In genomic region chr4:7767526-7767925, GRCh38 we compare ENCODE assay signal across 15 cellular contexts.
DNase-seq lines count a peak whose midpoint lies in the region; ATAC-seq and TF ChIP-seq lines count a peak whose summit lies in the region.
"Had no signal": no experiment of that assay in that cellular context is flagged by ENCODE, and none has a peak within 500 bp of the region (broad histone marks: within the 10 kb centered on the region; RNA-seq: fewer than 3 reads in every experiment).

No MANE protein-coding gene starts in this region.

- H3K27ac Mint-ChIP-seq in chondrocyte (ENCODE audit: unreplicated experiment) = no peak overlapping the region
- H3K27ac Mint-ChIP-seq in natural killer cell = no peak overlapping the region
- H3K27ac Mint-ChIP-seq: CD4-positive, CD25-positive, alpha-beta regulatory T cell had no signal

- H3K9ac ChIP-seq in BLaER1 treated with 17β-estradiol and CSF1 and Interleukin-3, amounts not matched to agents 10 nM and 100 nM = no peak overlapping the region
- H3K9ac ChIP-seq: GM23248 had no signal

- TF ChIP-seq CTCF in AG04450 (IDR thresholded peaks at IDR 0.05; ENCODE audit: low read depth, low read length) (no peak), chondrocyte (IDR thresholded peaks at IDR 0.05) (no peak), natural killer cell (IDR thresholded peaks at IDR 0.05) (no peak)

- POLR2A ChIA-PET in AG04450 (lab: Yijun Ruan, JAX) = no interaction called here

- no peaks in the 10 kb centered on the region for H3K9me3 Mint-ChIP-seq in chondrocyte (ENCODE audit: low read depth)
- no peaks in the 10 kb centered on the region for H3K9me3 Mint-ChIP-seq in natural killer cell
- H3K9me3 Mint-ChIP-seq: CD4-positive, CD25-positive, alpha-beta regulatory T cell had no signal

- H3K27me3 Mint-ChIP-seq in chondrocyte (ENCODE audit: low read depth) (no peaks in the 10 kb centered on the region), natural killer cell (ENCODE audit: low read depth in 2 of 2) (no peaks in the 10 kb centered on the region)
- H3K27me3 Mint-ChIP-seq: CD4-positive, CD25-positive, alpha-beta regulatory T cell had no signal

- H3K36me3 Mint-ChIP-seq in chondrocyte (ENCODE audit: low read depth) (peaks cover 47% of the 10 kb centered on the region), natural killer cell (no peaks in the 10 kb centered on the region)

- peaks cover 0 to 57% (median 2%) of the 10 kb centered on the region in 11 experiments; a peak in 10 of 22 replicates for H3K36me3 ChIP-seq in BLaER1 treated with 17β-estradiol and CSF1 and Interleukin-3, amounts not matched to agents 10 nM and 100 nM

- ATAC-seq in natural killer cell (no peak), HG03457 (IDR thresholded peaks at IDR 0.05; ENCODE audit: unreplicated experiment) (no peak)
- ATAC-seq: GM12878, HCT116, HepG2 had no signal

- peaks cover 9 to 35% (median 19%) of the 10 kb centered on the region in 10 experiments; a peak in 18 of 20 replicates for H3K4me1 ChIP-seq in BLaER1 treated with 17β-estradiol and CSF1 and Interleukin-3, amounts not matched to agents 10 nM and 100 nM

- H3K4me3 Mint-ChIP-seq in chondrocyte (ENCODE audit: unreplicated experiment) (no peak overlapping the region), natural killer cell (no peak overlapping the region)
- H3K4me3 Mint-ChIP-seq: CD4-positive, CD25-positive, alpha-beta regulatory T cell had no signal

- H3K4me3 ChIP-seq in AG04450 (ENCODE audit: low read depth, low read length) = no peak overlapping the region
- H3K4me3 ChIP-seq in BLaER1 treated with 17β-estradiol and CSF1 and Interleukin-3, amounts not matched to agents 10 nM and 100 nM = no peak overlapping the region
- H3K4me3 ChIP-seq: GM12878, GM23248 had no signal

- H3K4me2 ChIP-seq in BLaER1 treated with 17β-estradiol and CSF1 and Interleukin-3, amounts not matched to agents 10 nM and 100 nM = peak overlapping the region; percentile 25 to 81 (median 63); a peak in 19 of 22 replicates

- H3K27ac ChIP-seq in AG04450 (ENCODE audit: low read depth, low read length) = peak overlapping the region; percentile 11
- H3K27ac ChIP-seq in BLaER1 treated with 17β-estradiol and CSF1 and Interleukin-3, amounts not matched to agents 10 nM and 100 nM = no peak overlapping the region
- H3K27ac ChIP-seq: GM23248 had no signal

- CTCF ChIA-PET in AG04450 (lab: Charles Lee) = no interaction called here

- no peaks in the 10 kb centered on the region for H3K9me3 ChIP-seq in AG04450 (ENCODE audit: control insufficient read depth, insufficient read depth, low read length)
- H3K9me3 ChIP-seq in BLaER1 treated with 17β-estradiol and CSF1 and Interleukin-3, amounts not matched to agents 10 nM and 100 nM (replicated peaks in 1 of 11) = no peaks in the 10 kb centered on the region
- H3K9me3 ChIP-seq: BE2C had no signal

- peaks cover 0 to 44% (median 0%) of the 10 kb centered on the region in 11 experiments; a peak in 10 of 22 replicates for H4K20me1 ChIP-seq in BLaER1 treated with 17β-estradiol and CSF1 and Interleukin-3, amounts not matched to agents 10 nM and 100 nM

- H3K27me3 ChIP-seq in AG04450 (ENCODE audit: control insufficient read depth, insufficient read depth, low read length) = no peaks in the 10 kb centered on the region
- H3K27me3 ChIP-seq in BLaER1 treated with 17β-estradiol and CSF1 and Interleukin-3, amounts not matched to agents 10 nM and 100 nM = peaks cover 0 to 16% (median 0%) of the 10 kb centered on the region in 11 experiments; a peak in 4 of 22 replicates
- H3K27me3 ChIP-seq: BE2C had no signal

- in situ Hi-C loops in KBM-7 (cut with MboI; ENCODE audit: low pct_unique_long_range_greater_than_20kb, low sequenced_read_pairs) = no loop called here

- DNase-seq in AG04450 (ENCODE audit: low read depth, low spot score) = no peak
- peak; percentile 72 for DNase-seq in chondrocyte (ENCODE audit: low spot score)
- DNase-seq in posterior vena cava (ENCODE audit: low spot score) = peak; percentile 36
- no peak for DNase-seq in natural killer cell
- DNase-seq in KBM-7 = no peak
- no peak for DNase-seq in putamen (ENCODE audit: low spot score)
- DNase-seq: BE2C; CD4-positive, CD25-positive, alpha-beta regulatory T cell; DMS 273 treated with DMSO at 0.1 percent for 48 hours; GM23248 had no signal

- intact Hi-C loops in posterior vena cava (cut with DNase I) (loop anchor here in 1 of 2 donors (1.0 kb wide), 1 partner anchor 27 kb away; no protein-coding TSS in a partner anchor), natural killer cell (cut with micrococcal nuclease) (no loop called here)

- H3K4me1 Mint-ChIP-seq in chondrocyte (ENCODE audit: low read depth) (peaks cover 8% of the 10 kb centered on the region), natural killer cell (no peaks in the 10 kb centered on the region)

Comparison
In these comparisons a context has a peak if more than half of its experiments do, and no peak if none do; other contexts are left out.
1. DNase-seq: peak in chondrocyte (single experiment) and posterior vena cava (single experiment); none in AG04450 (single experiment), natural killer cell (single experiment), KBM-7 (single experiment) and putamen (single experiment).